Comparison of ENCODE assay signal across 1 cellular context in the genomic region with DNA sequence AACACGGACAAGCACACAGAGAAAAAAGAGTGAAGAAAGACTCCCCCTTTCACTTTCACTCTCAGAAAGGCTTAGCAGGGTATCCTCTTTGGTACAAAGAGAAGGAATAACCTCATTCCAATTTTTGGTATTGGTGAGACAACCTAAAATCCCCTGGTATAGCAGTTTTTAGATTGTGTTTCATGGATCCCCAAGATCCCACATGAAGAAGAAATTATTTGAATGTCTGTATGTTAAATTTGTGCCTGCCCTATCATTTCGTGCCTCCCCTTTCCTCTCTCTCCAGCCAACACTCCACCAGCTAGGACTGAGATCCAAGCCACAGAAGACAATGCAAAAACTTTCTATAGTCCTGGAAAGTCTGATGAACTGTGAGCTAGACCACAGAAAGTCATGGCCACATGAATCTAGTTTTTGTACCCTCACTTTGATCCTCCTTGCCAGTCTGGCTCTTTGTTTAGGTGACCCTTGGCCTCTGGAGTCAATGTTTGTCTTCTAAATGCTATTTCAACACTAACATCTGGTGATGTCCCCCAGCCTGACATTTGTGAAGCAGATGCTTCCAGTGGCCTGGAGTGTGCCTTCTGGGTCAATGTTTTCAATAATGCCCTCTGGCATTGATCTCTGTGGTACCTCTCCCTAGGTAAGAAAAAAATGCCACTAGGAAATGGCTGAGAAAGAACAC.
TF ChIP-seq lines count a peak whose summit lies in the region.

No MANE protein-coding gene starts in this region.

TF ChIP-seq in IMR-90, 13 proteins besides CTCF, POLR2A, EP300 and RAD21:
- TF ChIP-seq RCOR1 (IDR thresholded peaks at IDR 0.05; ENCODE audit: insufficient replicate concordance, low read length) (no peak), CHD1 (IDR thresholded peaks at IDR 0.05; ENCODE audit: low read depth, low read length) (no peak)
- TF ChIP-seq, protein P1, sequence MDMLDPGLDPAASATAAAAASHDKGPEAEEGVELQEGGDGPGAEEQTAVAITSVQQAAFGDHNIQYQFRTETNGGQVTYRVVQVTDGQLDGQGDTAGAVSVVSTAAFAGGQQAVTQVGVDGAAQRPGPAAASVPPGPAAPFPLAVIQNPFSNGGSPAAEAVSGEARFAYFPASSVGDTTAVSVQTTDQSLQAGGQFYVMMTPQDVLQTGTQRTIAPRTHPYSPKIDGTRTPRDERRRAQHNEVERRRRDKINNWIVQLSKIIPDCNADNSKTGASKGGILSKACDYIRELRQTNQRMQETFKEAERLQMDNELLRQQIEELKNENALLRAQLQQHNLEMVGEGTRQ (IDR thresholded peaks at IDR 0.05; ENCODE audit: low read depth, low read length): no peak
